ENCODE assay signal across 10 cellular contexts in the genomic region with DNA sequence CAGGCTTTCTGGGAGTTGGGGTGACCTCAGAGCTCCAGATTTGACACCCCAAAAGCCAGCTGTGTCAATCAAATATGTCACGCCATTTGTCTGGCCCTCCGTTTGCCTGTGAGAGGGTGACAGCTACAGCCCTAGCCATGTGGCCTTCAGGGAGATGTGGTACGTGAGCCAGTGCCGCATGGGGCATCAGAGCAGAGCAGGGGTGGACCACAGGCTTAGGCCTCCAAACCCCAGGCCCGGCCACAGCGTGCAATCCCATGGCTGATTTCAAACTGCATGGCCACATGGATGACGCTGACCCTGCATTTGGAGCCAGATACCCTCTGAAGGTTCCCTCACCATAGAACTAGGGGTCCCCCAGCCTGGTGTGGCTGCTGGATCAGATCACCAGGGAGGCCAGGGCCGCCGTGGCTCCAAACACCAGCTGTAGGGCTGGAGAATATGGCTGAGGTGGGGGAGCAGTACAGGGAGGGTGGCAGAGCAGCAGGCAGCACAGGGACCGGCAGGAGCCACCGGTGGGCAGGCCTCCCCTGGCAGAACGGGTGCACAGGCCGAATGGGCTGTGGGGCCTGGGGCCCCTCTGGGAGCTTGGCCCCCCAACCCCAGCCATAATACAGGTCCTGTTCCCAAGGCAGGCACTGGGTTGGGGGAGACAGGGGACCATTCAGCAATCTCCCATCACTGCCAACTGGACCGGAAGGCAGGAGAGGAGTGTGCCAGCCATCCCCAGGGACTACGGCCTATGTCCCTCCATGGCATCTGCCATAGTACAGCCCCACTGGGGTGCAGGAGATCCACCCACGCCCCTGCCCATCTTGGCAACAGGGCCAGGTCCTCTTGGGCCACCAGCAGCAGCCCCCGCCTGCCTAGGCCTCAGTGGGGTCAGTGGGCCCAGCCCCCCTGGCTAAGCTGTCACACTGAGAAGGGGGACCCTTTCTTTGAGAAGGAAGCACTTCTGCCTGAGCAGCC. TPM values are rescaled to one million over a fixed set of nuclear protein-coding genes. Genes with fewer than 3 reads are reported as not detected.
A peak's percentile ranks its signal among the peaks of the same experiment; 100 is the strongest.
DNase-seq lines count a peak whose midpoint lies in the region; ATAC-seq and TF ChIP-seq lines count a peak whose summit lies in the region.
"Had no signal": no experiment of that assay in that cellular context is flagged by ENCODE, and none has a peak within 500 bp of the region (broad histone marks: within the 10 kb centered on the region; RNA-seq: fewer than 3 reads in every experiment).

No MANE protein-coding gene starts in this region.

- H3K4me1 ChIP-seq in HUES6 (ENCODE audit: control insufficient read depth, insufficient read depth, low read length), result peaks cover 26% of the 10 kb centered on the region
- H3K4me1 ChIP-seq in mesodermal cell (ENCODE audit: control insufficient read depth, insufficient read depth, low read length, poor library complexity, severe bottlenecking), result peaks cover 12% of the 10 kb centered on the region
- H3K4me1 ChIP-seq in esophagus muscularis mucosa, result peaks cover 18 to 34% (median 31%) of the 10 kb centered on the region in 4 donors

- TF ChIP-seq EP300 in esophagus muscularis mucosa (IDR thresholded peaks at IDR 0.05), result no peak

- peaks cover 23% of the 10 kb centered on the region for H3K36me3 ChIP-seq in HUES6 (ENCODE audit: control insufficient read depth, insufficient read depth, low read length)
- no peaks in the 10 kb centered on the region for H3K36me3 ChIP-seq in mesodermal cell (ENCODE audit: control insufficient read depth, insufficient read depth, low read length)
- H3K36me3 ChIP-seq in esophagus muscularis mucosa, result no peaks in the 10 kb centered on the region

- in situ Hi-C loops in astrocyte of the cerebellum (cut with HindIII; ENCODE audit: low sequenced_read_pairs), result no loop called here

- ATAC-seq in GM19351 (IDR thresholded peaks at IDR 0.05; ENCODE audit: unreplicated experiment), result no peak

- 91 to 96% methylated on average over 13 to 16 of the region's 17 CpGs for WGBS in mesodermal cell (ENCODE audit: insufficient coverage in 2 of 2), 2 experiments
- 85% methylated on average over 9 of the region's 17 CpGs for WGBS in esophagus muscularis mucosa

- no peak for TF ChIP-seq POLR2A in esophagus muscularis mucosa (IDR thresholded peaks at IDR 0.05; ENCODE audit: low read depth)

- H3K4me3 ChIP-seq in HUES6 (ENCODE audit: low read depth, low read length) (peak overlapping the region; percentile 80), astrocyte of the cerebellum (ENCODE audit: low read depth, low read length) (peak overlapping the region; percentile 16), mesodermal cell (ENCODE audit: extremely low read depth, insufficient read depth, low read length, poor library complexity, severe bottlenecking) (peak overlapping the region; percentile 38), esophagus muscularis mucosa (no peak overlapping the region)

- H3K27ac ChIP-seq in HUES6 (ENCODE audit: low read depth, low read length) (no peak overlapping the region), mesodermal cell (ENCODE audit: low read depth, low read length, severe bottlenecking) (no peak overlapping the region), esophagus muscularis mucosa (replicated peaks in 1 of 4) (no peak overlapping the region)

- H3K9ac ChIP-seq in HUES6 (ENCODE audit: low read length), result no peak overlapping the region

- TF ChIP-seq CTCF in astrocyte of the cerebellum (IDR thresholded peaks at IDR 0.05; ENCODE audit: low read depth, low read length, missing control alignments) (no peak), esophagus muscularis mucosa (IDR thresholded peaks at IDR 0.05) (no peak)

- intact Hi-C loops in esophagus muscularis mucosa (cut with DNase I), result no loop called here

- DNase-seq in COLO668 (lab: John Stamatoyannopoulos, UW; ENCODE audit: unreplicated experiment), result peak; percentile 53
- DNase-seq in astrocyte of the cerebellum (ENCODE audit: low read depth), result no peak
- no peak for DNase-seq in NOMO-1 treated with dmso at 0.1 percent for 144 hours (lab: John Stamatoyannopoulos, UW; ENCODE audit: unreplicated experiment)
- DNase-seq in NCI-H748 treated with DMSO at 0.1 percent for 48 hours (lab: John Stamatoyannopoulos, UW), result no peak
- no peak for DNase-seq in esophagus muscularis mucosa (ENCODE audit: extremely low spot score)
- DNase-seq: midbrain had no signal

- H3K27me3 ChIP-seq in HUES6 (ENCODE audit: control insufficient read depth, insufficient read depth, low read length) (peaks cover 11% of the 10 kb centered on the region; the same call in 1 of the 2 replicates), esophagus muscularis mucosa (peaks cover 0 to 39% (median 15%) of the 10 kb centered on the region in 4 donors)

- no peaks in the 10 kb centered on the region for H3K9me3 ChIP-seq in HUES6 (ENCODE audit: control insufficient read depth, insufficient read depth, low read depth, low read length)
- H3K9me3 ChIP-seq in mesodermal cell (ENCODE audit: control insufficient read depth, low read length), result no peaks in the 10 kb centered on the region
- H3K9me3 ChIP-seq in esophagus muscularis mucosa, result no peaks in the 10 kb centered on the region

RNA-seq across cellular contexts. Expression of a gene that starts 1.5 kb away (rescaled TPM):
- 9.4 TPM for polyA plus RNA-seq in mesodermal cell (2013, experiment 1 of 2)
- 11.6 TPM for polyA plus RNA-seq in mesodermal cell (2013, experiment 2 of 2)
- total RNA-seq in esophagus muscularis mucosa, result under 1 TPM in 3 of 4 donors, not detected in 1; 0.17 to 0.40 (median 0.26) TPM

RNA-seq across cellular contexts. Expression of a gene that starts 8.5 kb away (rescaled TPM):
- polyA plus RNA-seq in mesodermal cell (2013, experiment 1 of 2), result 5.8 TPM
- polyA plus RNA-seq in mesodermal cell (2013, experiment 2 of 2), result 5.2 TPM
- 1 to 10 TPM; 3.6 to 5.8 (median 5.0) TPM for total RNA-seq in esophagus muscularis mucosa

RNA-seq across cellular contexts. Expression of a gene that starts 15.0 kb away (rescaled TPM):
- polyA plus RNA-seq in mesodermal cell (2013, experiment 1 of 2), result 0.44 TPM
- not detected for polyA plus RNA-seq in mesodermal cell (2013, experiment 2 of 2)
- total RNA-seq in esophagus muscularis mucosa, result 1 to 10 TPM in 2 of 4 donors, under 1 TPM in 2; 0.42 to 1.2 (median 1.0) TPM
- total RNA-seq: dermis microvascular lymphatic vessel endothelial cell had no signal

RNA-seq across cellular contexts. Expression of a gene that starts 18.0 kb away (rescaled TPM):
- 55.1 TPM for polyA plus RNA-seq in mesodermal cell (2013, experiment 1 of 2)
- 46.1 TPM for polyA plus RNA-seq in mesodermal cell (2013, experiment 2 of 2)
- 10 to 100 TPM; 22.4 to 36.6 (median 27.0) TPM for total RNA-seq in esophagus muscularis mucosa

RNA-seq across cellular contexts. Expression of a gene that starts 22.8 kb away (rescaled TPM):
- polyA plus RNA-seq in mesodermal cell (2013, experiment 1 of 2), result 64.4 TPM
- polyA plus RNA-seq in mesodermal cell (2013, experiment 2 of 2), result 43.8 TPM
- 100 to 1,000 TPM in 2 of 4 donors, 10 to 100 TPM in 2; 45.3 to 119 (median 91.5) TPM for total RNA-seq in esophagus muscularis mucosa

Comparison
In these comparisons a context has a peak if more than half of its experiments do, and no peak if none do; other contexts are left out.
1. H3K4me3 ChIP-seq: peak in HUES6 (single experiment), astrocyte of the cerebellum (single experiment) and mesodermal cell (single experiment); none in esophagus muscularis mucosa (0 of 4).